8 cellular contexts compared by ENCODE assay signal in genomic region chr17:73192219-73192893, GRCh38. TPM values are rescaled to one million over a fixed set of nuclear protein-coding genes. Genes with fewer than 3 reads are reported as not detected.
DNase-seq lines count a peak whose midpoint lies in the region; ATAC-seq and TF ChIP-seq lines count a peak whose summit lies in the region.

No MANE protein-coding gene starts in this region.

- peak; percentile 33 for ATAC-seq in GM18858 (IDR thresholded peaks at IDR 0.05; ENCODE audit: unreplicated experiment)
- ATAC-seq in HG03064 (IDR thresholded peaks at IDR 0.05; ENCODE audit: low read depth, unreplicated experiment) = peak; percentile 50
- peak; percentile 63 for ATAC-seq in left colon

- peak; percentile 93 for DNase-seq in AG08396 (ENCODE audit: low spot score)
- DNase-seq in NCI-H2196 treated with DMSO at 0.1 percent for 48 hours (lab: John Stamatoyannopoulos, UW; ENCODE audit: unreplicated experiment) = peak; percentile 62
- peak; percentile 62 for DNase-seq in choroid plexus epithelial cell (ENCODE audit: low read depth)
- peak; percentile 65 to 74 for DNase-seq in left colon
- DNase-seq in stimulated activated CD4-positive, alpha-beta T cell treated with anti-CD3 and anti-CD28 coated beads, Interleukin-1b, Interleukin-23, amount 100 ng/mL, for 48 hours = peak; percentile 68

- H3K4me3 ChIP-seq in WI38 (ENCODE audit: low read depth, low read length) (peak overlapping the region; percentile 88), choroid plexus epithelial cell (ENCODE audit: low read depth, low read length) (peak overlapping the region; percentile 98)

- intact Hi-C loops in left colon (cut with DNase I, micrococcal nuclease) = loop anchor here in 1 of 2 donors (5.0 kb wide), 1 partner anchor 40 kb away; a partner anchor contains a TSS

- TF ChIP-seq CTCF in WI38 (IDR thresholded peaks at IDR 0.05; ENCODE audit: low read depth, low read length) (no peak), choroid plexus epithelial cell (conservative IDR thresholded peaks at IDR 0.05; ENCODE audit: low read depth, low read length) (no peak)

RNA-seq across cellular contexts. Expression of gene COG1, which starts 0.5 kb away (rescaled TPM):
- total RNA-seq in left colon = 10 to 100 TPM; 46.4 to 59.6 TPM

RNA-seq across cellular contexts. Expression of gene SSTR2, which starts 27.5 kb away (rescaled TPM):
- total RNA-seq in left colon = under 1 TPM; 0.58 to 0.75 TPM

Comparison
In these comparisons a context has a peak if more than half of its experiments do, and no peak if none do; other contexts are left out.
1. Peak in every context shown above with its lines: DNase-seq, ATAC-seq and H3K4me3 ChIP-seq.